In the genomic region with DNA sequence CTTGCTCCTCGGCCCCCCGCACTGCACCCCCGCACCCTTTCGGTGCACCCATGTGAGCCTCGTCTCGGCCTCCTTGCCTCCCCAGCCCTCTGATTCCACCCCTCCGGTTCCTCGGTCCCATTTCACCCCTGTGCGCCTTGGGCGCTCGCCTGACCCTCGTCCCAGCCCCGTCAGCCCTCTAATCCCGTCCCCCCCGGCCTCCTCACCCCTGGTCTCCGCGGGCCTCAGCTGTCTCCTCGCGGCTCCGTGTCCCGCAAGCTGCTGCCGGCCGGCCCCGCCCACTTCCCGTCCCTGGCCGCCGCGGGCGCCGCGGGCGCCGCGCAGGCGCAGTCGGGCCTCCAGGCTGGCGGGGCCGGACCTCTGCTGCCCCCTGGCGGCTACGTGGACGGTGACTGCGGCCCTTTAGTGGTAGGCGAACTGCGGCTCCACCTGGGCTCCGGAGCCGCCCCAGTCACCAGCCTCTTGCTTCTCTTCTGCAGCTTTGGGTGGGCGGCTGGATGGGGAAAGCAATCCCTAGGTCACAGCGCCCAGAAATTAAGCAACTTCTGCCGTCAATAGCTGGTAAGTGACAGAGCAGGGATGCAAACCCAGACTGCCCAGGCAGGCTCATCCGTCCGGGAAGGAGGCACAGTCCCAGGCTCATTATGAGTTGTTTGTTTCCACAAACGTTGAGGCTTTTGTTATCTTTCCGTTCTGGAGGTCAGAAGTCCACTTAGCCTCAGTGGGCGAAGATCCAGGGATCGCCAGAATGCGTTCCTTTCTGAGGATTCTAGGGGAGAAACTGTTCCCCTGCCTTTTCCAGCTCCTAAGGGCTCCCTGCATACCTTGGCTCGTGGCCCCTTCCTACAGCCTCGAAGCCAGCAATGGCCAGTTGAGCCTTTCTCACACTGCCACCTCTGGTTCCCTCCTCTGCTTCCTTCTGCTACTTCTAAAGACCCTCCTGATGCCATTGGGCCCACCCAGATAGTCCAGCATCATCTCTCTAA, we compare ENCODE assay signal across 8 cellular contexts. TPM values are rescaled to one million over a fixed set of nuclear protein-coding genes. Genes with fewer than 3 reads are reported as not detected.
DNase-seq lines count a peak whose midpoint lies in the region; ATAC-seq, FAIRE-seq and TF ChIP-seq lines count a peak whose summit lies in the region.

A gene with protein sequence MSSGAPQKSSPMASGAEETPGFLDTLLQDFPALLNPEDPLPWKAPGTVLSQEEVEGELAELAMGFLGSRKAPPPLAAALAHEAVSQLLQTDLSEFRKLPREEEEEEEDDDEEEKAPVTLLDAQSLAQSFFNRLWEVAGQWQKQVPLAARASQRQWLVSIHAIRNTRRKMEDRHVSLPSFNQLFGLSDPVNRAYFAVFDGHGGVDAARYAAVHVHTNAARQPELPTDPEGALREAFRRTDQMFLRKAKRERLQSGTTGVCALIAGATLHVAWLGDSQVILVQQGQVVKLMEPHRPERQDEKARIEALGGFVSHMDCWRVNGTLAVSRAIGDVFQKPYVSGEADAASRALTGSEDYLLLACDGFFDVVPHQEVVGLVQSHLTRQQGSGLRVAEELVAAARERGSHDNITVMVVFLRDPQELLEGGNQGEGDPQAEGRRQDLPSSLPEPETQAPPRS (minus strand): TSS at position 263 of the 986 bp plus-strand sequence. CDS start 6,800 bp downstream, outside the sequence.

- H3K27ac ChIP-seq in ACC112 (ENCODE audit: low read depth, low read length), result no peak within 1 kb of the TSS
- H3K27ac ChIP-seq in H1 (ENCODE audit: low read depth, low read length), result no peak within 1 kb of the TSS
- no peak within 1 kb of the TSS for H3K27ac ChIP-seq in mesendoderm (ENCODE audit: low read depth, low read length)

- no peak within 1 kb of the TSS for H2BK20ac ChIP-seq in H1 (ENCODE audit: low read length)

- H3K56ac ChIP-seq in H1 (replicated peaks; ENCODE audit: insufficient read length, low read depth, low read length) (no peak within 1 kb of the TSS), mesendoderm (ENCODE audit: low read length) (peak within 1 kb of the TSS; percentile 98)

- peak within 1 kb of the TSS; percentile 82 for H3K4me3 ChIP-seq in ACC112 (ENCODE audit: low read depth, low read length)
- peak within 1 kb of the TSS; percentile 34 to 93 (median 76) for H3K4me3 ChIP-seq in H1 (ENCODE audit: extremely low read depth in 1 of 4, insufficient read depth in 2 of 4, low read depth in 3 of 4, low read length in 4 of 4)
- H3K4me3 ChIP-seq in mesendoderm (ENCODE audit: low read length), result peak within 1 kb of the TSS; percentile 90

- ATAC-seq in HG03439 (IDR thresholded peaks at IDR 0.05; ENCODE audit: unreplicated experiment), result peak; percentile 69

- TF ChIP-seq RAD21 in H1 (IDR thresholded peaks at IDR 0.05 in 1 of 2, conservative IDR thresholded peaks at IDR 0.05 in 1 of 2; ENCODE audit: low read depth in 2 of 2, low read length in 2 of 2), result peak; percentile 36 to 71

- H3K4me1 ChIP-seq in ACC112 (ENCODE audit: control insufficient read depth, insufficient read depth, low read length, unreplicated experiment), result peaks cover under 1% of the 10 kb centered on the region
- peaks cover 0 to 3% (median 2%) of the 10 kb centered on the region in 4 experiments; a peak in 4 of 7 replicates for H3K4me1 ChIP-seq in H1 (replicated peaks in 1 of 4; ENCODE audit: control insufficient read depth in 3 of 4, insufficient read depth in 4 of 4, low read length in 3 of 4)
- no peaks in the 10 kb centered on the region for H3K4me1 ChIP-seq in mesendoderm (ENCODE audit: control insufficient read depth, low read depth, low read length)

- H4K5ac ChIP-seq in H1 (ENCODE audit: insufficient read length, low read depth, low read length) (no peak within 1 kb of the TSS), mesendoderm (ENCODE audit: low read length) (no peak within 1 kb of the TSS)

- H2BK5ac ChIP-seq in H1 (ENCODE audit: low read depth, low read length) (peak within 1 kb of the TSS; percentile 52; the same call in 1 of the 2 replicates), mesendoderm (ENCODE audit: low read length) (peak within 1 kb of the TSS; percentile 73)

- no peak within 1 kb of the TSS for H2AFZ ChIP-seq in ACC112 (ENCODE audit: low read length, unreplicated experiment)
- 0 out of 2 replicates have a peak within 1 kb of the TSS, but pooled peaks have one; percentile 37 for H2AFZ ChIP-seq in H1 (ENCODE audit: low read length)

- 0 out of 2 replicates have a peak within 1 kb of the TSS, but pooled peaks have one; percentile 29 for H2BK15ac ChIP-seq in H1 (ENCODE audit: low read length)
- no peak within 1 kb of the TSS for H2BK15ac ChIP-seq in mesendoderm (replicated peaks; ENCODE audit: low read depth)

- 18% methylated on average over 52 of the region's 58 CpGs; no CpG with 5 or more reads in 1 of the 2 experiments for WGBS in H1 (ENCODE audit: extremely low coverage in 1 of 2, insufficient coverage in 1 of 2, insufficient read length in 1 of 2, insufficient replicate concordance in 2 of 2, low coverage in 1 of 2, low lambda C conversion rate in 2 of 2, missing lambda C conversion rate in 1 of 2), 2 experiments
- no CpG with 5 or more reads among the region's 58 CpGs for WGBS in mesendoderm (ENCODE audit: extremely low coverage, insufficient coverage, low lambda C conversion rate)

- H3K79me1 ChIP-seq in H1 (ENCODE audit: low read depth, low read length), result no peaks in the 10 kb centered on the region
- H3K79me1 ChIP-seq in mesendoderm (ENCODE audit: low read length), result no peaks in the 10 kb centered on the region

- H2AK5ac ChIP-seq in H1 (ENCODE audit: low read depth, low read length), result no peak within 1 kb of the TSS
- peak within 1 kb of the TSS; percentile 45 for H2AK5ac ChIP-seq in mesendoderm (ENCODE audit: low read length)

- H3K23me2 ChIP-seq in H1 (ENCODE audit: low read depth, low read length), result no peaks in the 10 kb centered on the region; the same call in 1 of the 2 replicates

- TF ChIP-seq EP300 in H1 (IDR thresholded peaks at IDR 0.05; ENCODE audit: borderline replicate concordance in 1 of 2, low read depth in 2 of 2, low read length in 2 of 2), result no peak

- peaks cover 0 to 8% of the 10 kb centered on the region in 2 experiments for H4K20me1 ChIP-seq in H1 (replicated peaks in 1 of 2; ENCODE audit: control insufficient read depth in 1 of 2, insufficient read depth in 2 of 2, low read length in 2 of 2)

- peak; percentile 73 for DNase-seq in NOMO-1 treated with DMSO at 0.1 percent for 48 hours (lab: John Stamatoyannopoulos, UW; ENCODE audit: unreplicated experiment)
- peak; percentile 80 to 93 (median 90) for DNase-seq in activated CD8-positive, alpha-beta memory T cell treated with anti-CD3 and anti-CD28 coated beads for 48 hours (ENCODE audit: low read depth in 2 of 3, low spot score in 2 of 3)
- DNase-seq in H1 (ENCODE audit: low read depth in 1 of 2, low spot score in 2 of 2), result peak; percentile 46 to 97
- DNase-seq in mesendoderm, result peak; percentile 79
- peak; percentile 68 for DNase-seq in stimulated activated CD8-positive, alpha-beta memory T cell treated with anti-CD3 and anti-CD28 coated beads, Interleukin-12 subunit alpha, Interleukin-12 subunit beta, amount 100 ng/mL, for 24 hours (ENCODE audit: extremely low read depth)

- H3K27me3 ChIP-seq in ACC112 (ENCODE audit: insufficient read depth, low read length), result no peaks in the 10 kb centered on the region
- H3K27me3 ChIP-seq in H1 (replicated peaks in 1 of 4; ENCODE audit: control insufficient read depth in 3 of 4, extremely low read depth in 1 of 4, insufficient read depth in 3 of 4, low read length in 3 of 4), result peaks cover 0 to 17% (median 6%) of the 10 kb centered on the region in 4 experiments; a peak in 4 of 7 replicates
- H3K27me3 ChIP-seq in mesendoderm (ENCODE audit: insufficient read depth, low read length, poor library complexity), result no peaks in the 10 kb centered on the region

- POLR2A ChIA-PET in H1 (lab: Charles Lee; ENCODE audit: partially characterized antibody), result interaction anchor here (0.7 to 2.2 kb wide), 5 partner anchors 12 to 300 kb away, joined by 3 to 14 read pairs (median 4); a partner anchor contains a TSS

- H4K8ac ChIP-seq in H1 (ENCODE audit: extremely low read depth, insufficient read depth, low read length), result peak within 1 kb of the TSS; percentile 69; the same call in 1 of the 2 replicates
- peak within 1 kb of the TSS; percentile 31 for H4K8ac ChIP-seq in mesendoderm (ENCODE audit: low read depth, low read length)

- H3K18ac ChIP-seq in H1 (ENCODE audit: extremely low read depth, low read length) (peak within 1 kb of the TSS; percentile 71), mesendoderm (ENCODE audit: low read length) (peak within 1 kb of the TSS; percentile 64)

- H3K9ac ChIP-seq in H1 (replicated peaks in 1 of 4; ENCODE audit: extremely low read depth in 1 of 4, low read depth in 3 of 4, low read length in 3 of 4), result no peak within 1 kb of the TSS; a peak in 1 of 7 replicates
- H3K9ac ChIP-seq in mesendoderm (ENCODE audit: low read length), result peak within 1 kb of the TSS; percentile 97

- H3K4ac ChIP-seq in H1 (replicated peaks; ENCODE audit: insufficient read length, low read depth, low read length), result no peak within 1 kb of the TSS
- no peak within 1 kb of the TSS for H3K4ac ChIP-seq in mesendoderm (ENCODE audit: low read depth, low read length)

- H3K9me3 ChIP-seq in H1 (ENCODE audit: insufficient read depth in 2 of 2, low read depth in 1 of 2, low read length in 1 of 2), result no peaks in the 10 kb centered on the region

- H3K4me2 ChIP-seq in H1 (ENCODE audit: insufficient read depth in 1 of 2, low read depth in 2 of 2, low read length in 2 of 2), result peak within 1 kb of the TSS; percentile 51 to 95
- peak within 1 kb of the TSS; percentile 92 for H3K4me2 ChIP-seq in mesendoderm (ENCODE audit: low read length)

- peak within 1 kb of the TSS; percentile 60; the same call in 1 of the 2 replicates for H2BK12ac ChIP-seq in H1 (ENCODE audit: low read depth, low read length)

- TF ChIP-seq POLR2A in GM18526 (IDR thresholded peaks at IDR 0.05; ENCODE audit: extremely low read depth, insufficient read length), result peak; percentile 34
- TF ChIP-seq POLR2A in H1 (IDR thresholded peaks at IDR 0.05; ENCODE audit: control extremely low read depth in 1 of 2, low read depth in 2 of 2, low read length in 2 of 2), result no peak

- FAIRE-seq in H1 (lab: Jason Lieb, UNC), result no peak

- peaks cover 12% of the 10 kb centered on the region for H3K79me2 ChIP-seq in ACC112 (ENCODE audit: control insufficient read depth, insufficient read depth, low read length, unreplicated experiment)
- H3K79me2 ChIP-seq in H1 (ENCODE audit: control insufficient read depth in 1 of 2, insufficient read depth in 2 of 2, low read length in 2 of 2), result no peaks in the 10 kb centered on the region
- no peaks in the 10 kb centered on the region for H3K79me2 ChIP-seq in mesendoderm (ENCODE audit: control insufficient read depth, insufficient read depth, low read length)

- peak within 1 kb of the TSS; percentile 65 for H4K91ac ChIP-seq in H1 (replicated peaks; ENCODE audit: insufficient read length, low read length)

- TF ChIP-seq CTCF in H1 (IDR thresholded peaks at IDR 0.05; ENCODE audit: control extremely low read depth in 1 of 3, insufficient read depth in 1 of 3, low read depth in 1 of 3, low read length in 3 of 3), result peak; percentile 90 to 97 (median 91)

- H3K23ac ChIP-seq in H1 (ENCODE audit: insufficient read length) (no peak within 1 kb of the TSS), mesendoderm (ENCODE audit: low read length) (peak within 1 kb of the TSS; percentile 80)

- CTCF ChIA-PET in H1 (lab: Charles Lee; ENCODE audit: partially characterized antibody), result interaction anchor here (0.6 to 8.0 kb wide), 15 partner anchors 10 to 245 kb away, joined by 3 to 60 read pairs (median 4); no protein-coding TSS in a partner anchor

- H3K36me3 ChIP-seq in ACC112 (ENCODE audit: insufficient read depth, low read length) (no peaks in the 10 kb centered on the region), H1 (ENCODE audit: control insufficient read depth in 2 of 4, insufficient read depth in 4 of 4, low read length in 3 of 4) (no peaks in the 10 kb centered on the region), mesendoderm (ENCODE audit: control insufficient read depth, insufficient read depth, low read length) (no peaks in the 10 kb centered on the region)

- no peak within 1 kb of the TSS for H3K14ac ChIP-seq in H1 (ENCODE audit: insufficient read length)

- H2BK120ac ChIP-seq in H1 (replicated peaks; ENCODE audit: low read depth, low read length), result no peak within 1 kb of the TSS
- H2BK120ac ChIP-seq in mesendoderm (ENCODE audit: low read depth, low read length), result no peak within 1 kb of the TSS

RNA-seq across cellular contexts. Expression of the gene that starts here (rescaled TPM):
- total RNA-seq in H1 (2021; fragmentation: NEBNext Ultra II Directional; extraction: Animal tissue kit (Norgen Biotek cat#: 25700)), result 21.9 and 22.8 TPM in 2 replicates
- 12.4 and 17.7 TPM in 2 replicates for polyA plus RNA-seq in H1 (2011; rRNA removed)
- polyA plus RNA-seq in H1 (2011; cell fraction: cytosol; rRNA removed), result 16.1 TPM
- 29.8 TPM for polyA plus RNA-seq in H1 (2011; cell fraction: nucleus; rRNA removed)
- polyA plus RNA-seq in H1 (2012, experiment 1 of 2), result 10.6 to 14.5 TPM (median 13.2 TPM) in 4 replicates
- polyA plus RNA-seq in H1 (2012, experiment 2 of 2), result 12.1 TPM
- polyA plus RNA-seq in H1 (2013, experiment 1 of 2), result 13.9 TPM
- 12.0 TPM for polyA plus RNA-seq in H1 (2013, experiment 2 of 2)
- polyA minus RNA-seq in H1 (2011; rRNA and poly(A)+ RNA removed), result 7.1 and 10.5 TPM in 2 replicates
- polyA minus RNA-seq in H1 (2011; cell fraction: cytosol; rRNA and poly(A)+ RNA removed), result 9.5 TPM
- 7.6 TPM for polyA minus RNA-seq in H1 (2011; cell fraction: nucleus; rRNA and poly(A)+ RNA removed)
- polyA plus RNA-seq in mesendoderm (2013, experiment 1 of 2), result 12.7 TPM
- 15.2 TPM for polyA plus RNA-seq in mesendoderm (2013, experiment 2 of 2)
